In genomic region chr19:47109541-47110375, GRCh38 we compare ENCODE assay signal across 8 cellular contexts. TPM values are rescaled to one million over a fixed set of nuclear protein-coding genes. Genes with fewer than 3 reads are reported as not detected.
A peak's percentile ranks its signal among the peaks of the same experiment; 100 is the strongest.
DNase-seq lines count a peak whose midpoint lies in the region; FAIRE-seq and TF ChIP-seq lines count a peak whose summit lies in the region.

No MANE protein-coding gene starts in this region.

- peak overlapping the region; percentile 98 for H3K9ac ChIP-seq in skeletal muscle satellite cell (ENCODE audit: low read depth, low read length)

- peak overlapping the region; percentile 100 for H3K27ac ChIP-seq in left ventricle myocardium inferior (replicated peaks)

- no peak for DNase-seq in GM12891 (ENCODE audit: insufficient read length, low spot score)
- DNase-seq in NCI-H526 (lab: John Stamatoyannopoulos, UW): peak; percentile 72 to 81
- DNase-seq in activated gamma-delta T cell treated with anti-CD3 and anti-CD28 coated beads, Interleukin-2, amount 50 U/mL, for 16 hours (ENCODE audit: low read depth): peak; percentile 45
- DNase-seq in left ventricle myocardium inferior: no peak
- no peak for DNase-seq in NCI-H1694 (lab: John Stamatoyannopoulos, UW)
- no peak for DNase-seq in H54 (ENCODE audit: insufficient read length, low spot score)
- DNase-seq in 8988T: no peak

- H3K4me1 ChIP-seq in left ventricle myocardium inferior (peaks cover 85% of the 10 kb centered on the region), skeletal muscle satellite cell (ENCODE audit: control insufficient read depth, insufficient read depth, low read length) (peaks cover 45% of the 10 kb centered on the region)

- intact Hi-C loops in left ventricle myocardium inferior (cut with micrococcal nuclease): no loop called here

- H3K4me3 ChIP-seq in left ventricle myocardium inferior (peak overlapping the region; percentile 95), skeletal muscle satellite cell (ENCODE audit: low read length) (peak overlapping the region; percentile 76)

- peak; percentile 81 for FAIRE-seq in GM12891 (lab: Jason Lieb, UNC)
- FAIRE-seq in H54 (lab: Jason Lieb, UNC): no peak

- H3K9me3 ChIP-seq in left ventricle myocardium inferior (replicated peaks) (no peaks in the 10 kb centered on the region), skeletal muscle satellite cell (replicated peaks; ENCODE audit: low read length) (no peaks in the 10 kb centered on the region)

- TF ChIP-seq POLR2A in GM12891 (IDR thresholded peaks at IDR 0.05; ENCODE audit: low read depth, low read length) (peak; percentile 77), H54 (IDR thresholded peaks at IDR 0.05; ENCODE audit: low read depth, low read length) (no peak)

- H3K27me3 ChIP-seq in left ventricle myocardium inferior (ENCODE audit: low read depth) (no peaks in the 10 kb centered on the region), skeletal muscle satellite cell (ENCODE audit: control insufficient read depth, insufficient read depth, low read length) (no peaks in the 10 kb centered on the region)

- no peak for TF ChIP-seq CTCF in left ventricle myocardium inferior (IDR thresholded peaks at IDR 0.05; ENCODE audit: borderline replicate concordance)

- peak overlapping the region; percentile 94 for H3K4me2 ChIP-seq in skeletal muscle satellite cell (ENCODE audit: low read length)

- H3K36me3 ChIP-seq in left ventricle myocardium inferior: no peaks in the 10 kb centered on the region
- peaks cover 20% of the 10 kb centered on the region for H3K36me3 ChIP-seq in skeletal muscle satellite cell (ENCODE audit: insufficient read depth, low read length)

TF ChIP-seq in GM12891, 5 proteins besides CTCF, POLR2A, EP300 and RAD21:
- TF ChIP-seq POU2F2 (IDR thresholded peaks at IDR 0.05; ENCODE audit: low read depth, low read length) (peak; percentile 65; the same call in 1 of the 2 replicates), POLR2AphosphoS5 (IDR thresholded peaks at IDR 0.05; ENCODE audit: low read depth, low read length) (peak; percentile 62), SPI1 (IDR thresholded peaks at IDR 0.05; ENCODE audit: low read depth, low read length) (no peak)

RNA-seq across cellular contexts. Expression of gene ZC3H4, which starts 3.8 kb away (rescaled TPM):
- polyA plus RNA-seq in GM12891 (2012; ENCODE audit: low read depth, missing spikeins): 14.9 TPM
- total RNA-seq in left ventricle myocardium inferior: 22.1 TPM
- 14.2 and 15.3 TPM in 2 replicates for total RNA-seq in skeletal muscle satellite cell (2012; rRNA removed)

RNA-seq across cellular contexts. Expression of gene SAE1, which starts 20.9 kb away (rescaled TPM):
- 99.4 TPM for polyA plus RNA-seq in GM12891 (2012; ENCODE audit: low read depth, missing spikeins)
- 42.5 TPM for total RNA-seq in left ventricle myocardium inferior
- 115 and 118 TPM in 2 replicates for total RNA-seq in skeletal muscle satellite cell (2012; rRNA removed)

Comparison
In these comparisons a context has a peak if more than half of its experiments do, and no peak if none do; other contexts are left out.
1. DNase-seq: peak in NCI-H526 (2 of 2) and activated gamma-delta T cell treated with anti-CD3 and anti-CD28 coated beads, Interleukin-2, amount 50 U/mL, for 16 hours (single experiment); none in GM12891 (single experiment), left ventricle myocardium inferior (single experiment), NCI-H1694 (single experiment), H54 (single experiment) and 8988T (single experiment).